Comparison of ENCODE assay signal across 24 cellular contexts in the genomic region with DNA sequence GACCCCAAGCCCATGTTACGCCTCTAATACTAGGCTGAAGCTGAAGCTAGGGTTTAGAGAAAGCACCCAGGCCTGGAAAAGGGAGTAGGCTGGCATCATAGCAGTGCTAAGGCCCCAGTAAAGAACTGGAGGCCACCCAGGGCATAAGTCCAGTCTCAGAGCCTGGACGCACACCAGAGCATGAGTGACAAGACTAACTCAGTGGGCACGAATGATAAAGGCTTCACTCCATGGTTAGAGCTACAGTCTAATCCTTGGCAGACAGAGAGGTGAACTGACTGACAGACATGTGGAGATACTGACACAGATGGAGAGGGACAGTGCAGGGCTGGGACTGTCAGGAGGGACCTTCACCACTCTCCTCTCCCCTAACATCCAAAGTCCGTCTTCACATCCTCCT.
"Had no signal": no experiment of that assay in that cellular context is flagged by ENCODE, and none has a peak within 500 bp of the region (broad histone marks: within the 10 kb centered on the region; RNA-seq: fewer than 3 reads in every experiment).

No MANE protein-coding gene starts in this region.

- H3K27ac ChIP-seq: esophagus squamous epithelium, left lung, lower lobe of right lung, ovary, psoas muscle, right lobe of liver, stomach, testis, tibial nerve, upper lobe of left lung had no signal

- ATAC-seq: effector memory CD8-positive, alpha-beta T cell; left lung; lower lobe of right lung; natural killer cell; right lobe of liver had no signal

- H3K4me3 ChIP-seq: esophagus squamous epithelium, left lung, lower lobe of right lung, ovary, psoas muscle, right lobe of liver, stomach, testis, tibial nerve, upper lobe of left lung had no signal

- DNase-seq: cerebellar nuclear complex; cortex of kidney; effector memory CD8-positive, alpha-beta T cell; erythroblast; esophagus squamous epithelium; foreskin melanocyte; glutamatergic neuron; kidney; left lung; lower lobe of right lung; natural killer cell; occipital lobe; ovary; posterior cingulate gyrus; psoas muscle; right lobe of liver; small intestine; stimulated activated CD4-positive, alpha-beta T cell treated with anti-CD3 and anti-CD28 coated beads, Interleukin-15, amount 100 ng/mL, for 24 hours; stimulated activated CD4-positive, alpha-beta T cell treated with anti-CD3 and anti-CD28 coated beads, Interleukin-2, amount 100 ng/mL, for 48 hours; stimulated activated naive B cell treated with anti-CD40 and anti-IgM and Interleukin-4, amounts not matched to agents 10 μg/mL and 1 μg/mL and 100 μg/mL, for 72 hours; stomach; testis; upper lobe of left lung had no signal

- H3K4me1 ChIP-seq: psoas muscle, right lobe of liver, testis, tibial nerve had no signal

- H3K27me3 ChIP-seq: esophagus squamous epithelium, left lung, ovary, right lobe of liver, stomach, testis, tibial nerve, upper lobe of left lung had no signal

- H3K9me3 ChIP-seq: esophagus squamous epithelium, left lung, lower lobe of right lung, ovary, psoas muscle, right lobe of liver, stomach, testis, tibial nerve, upper lobe of left lung had no signal

- H3K36me3 ChIP-seq: esophagus squamous epithelium, left lung, lower lobe of right lung, ovary, right lobe of liver, stomach, tibial nerve, upper lobe of left lung had no signal
